In the genomic region with DNA sequence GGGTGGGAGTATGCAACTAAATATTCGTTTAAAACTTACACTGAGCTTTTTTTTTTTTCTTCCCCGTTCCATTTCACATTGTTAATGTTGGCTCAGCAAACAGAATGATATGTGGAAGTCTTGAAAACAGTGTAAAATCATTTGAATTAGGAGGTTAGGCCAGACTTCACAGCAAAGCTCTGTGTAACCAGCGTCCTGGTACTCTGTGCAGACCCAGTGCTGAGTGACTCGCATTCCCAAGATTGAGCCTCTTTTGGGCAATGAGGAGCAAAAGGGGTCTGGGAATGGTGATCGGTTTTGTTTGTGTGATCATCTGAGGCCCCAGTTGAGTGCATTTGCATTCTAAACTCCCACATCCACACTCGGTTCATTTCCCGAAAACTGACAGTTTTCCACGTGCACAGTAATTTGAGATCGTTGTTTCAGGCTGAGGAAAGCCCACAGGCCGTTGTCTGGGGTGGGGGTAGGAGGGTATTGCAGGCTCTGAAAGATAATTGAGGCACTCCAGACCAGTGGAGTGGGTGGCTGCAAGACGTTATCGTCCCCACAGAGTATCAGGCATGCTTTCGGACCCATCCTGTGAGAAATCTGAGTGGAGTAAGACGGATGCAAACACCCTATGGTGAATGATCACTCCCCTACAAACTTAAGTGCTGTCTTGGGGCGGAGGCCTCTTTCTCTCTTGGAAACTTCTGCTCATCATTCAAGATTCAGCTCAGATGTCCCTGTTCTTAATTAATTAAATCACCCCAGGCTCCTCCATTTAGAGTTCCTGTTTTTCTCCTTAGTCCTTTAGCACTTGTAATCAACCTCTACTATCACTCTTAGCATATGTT, we compare ENCODE assay signal across 11 cellular contexts.
DNase-seq lines count a peak whose midpoint lies in the region; ATAC-seq and TF ChIP-seq lines count a peak whose summit lies in the region.
"Had no signal": no experiment of that assay in that cellular context is flagged by ENCODE, and none has a peak within 500 bp of the region (broad histone marks: within the 10 kb centered on the region; RNA-seq: fewer than 3 reads in every experiment).

No MANE protein-coding gene starts in this region.

- ATAC-seq in right cardiac atrium (peak; percentile 20), HG03039 (IDR thresholded peaks at IDR 0.05; ENCODE audit: unreplicated experiment) (no peak)
- ATAC-seq in stimulated activated naive CD8-positive, alpha-beta T cell treated with anti-CD3 and anti-CD28 coated beads, Interleukin-15, Interleukin-2, amounts not matched to agents 100 U/mL and 50 U/mL, for 24 hours = no peak
- ATAC-seq: activated naive CD8-positive, alpha-beta T cell treated with anti-CD3 and anti-CD28 coated beads, Interleukin-2, amount 50 U/mL, for 24 hours had no signal

- no peaks in the 10 kb centered on the region for H3K36me3 ChIP-seq in skeletal muscle satellite cell (ENCODE audit: insufficient read depth, low read length)

- H3K27me3 ChIP-seq in right cardiac atrium (ENCODE audit: control insufficient read depth, insufficient read depth) (no peaks in the 10 kb centered on the region), skeletal muscle satellite cell (ENCODE audit: control insufficient read depth, insufficient read depth, low read length) (no peaks in the 10 kb centered on the region)

- peak overlapping the region; percentile 63 for H3K4me2 ChIP-seq in skeletal muscle satellite cell (ENCODE audit: low read length)

- TF ChIP-seq CTCF in HFF-Myc (IDR thresholded peaks at IDR 0.05; ENCODE audit: low read depth, low read length, missing control alignments) = no peak

- H3K9ac ChIP-seq in skeletal muscle satellite cell (ENCODE audit: low read depth, low read length) = no peak overlapping the region

- WGBS in adipose tissue, 3 donors = 39 to 42% (median 40%) methylated on average over 15 of the region's 15 CpGs
- 15% methylated on average over 15 of the region's 15 CpGs for WGBS in right cardiac atrium

- H3K27ac ChIP-seq in adipose tissue (ENCODE audit: low read depth, low read length) = peak overlapping the region; percentile 69
- H3K27ac ChIP-seq in right cardiac atrium (ENCODE audit: low read length) = peak overlapping the region; percentile 92

- H3K9me3 ChIP-seq in right cardiac atrium (ENCODE audit: control insufficient read depth, low read length) (no peaks in the 10 kb centered on the region), skeletal muscle satellite cell (replicated peaks; ENCODE audit: low read length) (no peaks in the 10 kb centered on the region)

- H3K4me1 ChIP-seq in right cardiac atrium (ENCODE audit: control insufficient read depth, insufficient read depth, low read length) = peaks cover 29% of the 10 kb centered on the region
- peaks cover 39% of the 10 kb centered on the region for H3K4me1 ChIP-seq in skeletal muscle satellite cell (ENCODE audit: control insufficient read depth, insufficient read depth, low read length)

- intact Hi-C loops in right cardiac atrium (cut with DNase I) = no loop called here

- DNase-seq in HFF-Myc (ENCODE audit: extremely low read depth, low read depth) (no peak), right cardiac atrium (no peak), GOT3 (lab: John Stamatoyannopoulos, UW) (no peak), cerebellum (ENCODE audit: low spot score) (no peak)
- DNase-seq in stimulated activated naive CD8-positive, alpha-beta T cell treated with anti-CD3 and anti-CD28 coated beads, Interleukin-15, Interleukin-2, amounts not matched to agents 100 U/mL and 50 U/mL, for 24 hours = no peak
- DNase-seq: activated B cell treated with CpG ODN at 0.5 μM for 24 hours; activated naive CD8-positive, alpha-beta T cell treated with anti-CD3 and anti-CD28 coated beads, Interleukin-2, amount 50 U/mL, for 24 hours; DMS53 had no signal

- H3K4me3 ChIP-seq in HFF-Myc (replicated peaks; ENCODE audit: low read depth, low read length) (0 out of 2 replicates have a peak overlapping the region, but pooled peaks have one; percentile 7), right cardiac atrium (ENCODE audit: low read length) (no peak overlapping the region), skeletal muscle satellite cell (ENCODE audit: low read length) (no peak overlapping the region)

Comparison
In these comparisons a context has a peak if more than half of its experiments do, and no peak if none do; other contexts are left out.
1. ATAC-seq: peak in right cardiac atrium (2 of 2); none in HG03039 (single experiment) and stimulated activated naive CD8-positive, alpha-beta T cell treated with anti-CD3 and anti-CD28 coated beads, Interleukin-15, Interleukin-2, amounts not matched to agents 100 U/mL and 50 U/mL, for 24 hours (single experiment).